13 cellular contexts compared by ENCODE assay signal in the genomic region with DNA sequence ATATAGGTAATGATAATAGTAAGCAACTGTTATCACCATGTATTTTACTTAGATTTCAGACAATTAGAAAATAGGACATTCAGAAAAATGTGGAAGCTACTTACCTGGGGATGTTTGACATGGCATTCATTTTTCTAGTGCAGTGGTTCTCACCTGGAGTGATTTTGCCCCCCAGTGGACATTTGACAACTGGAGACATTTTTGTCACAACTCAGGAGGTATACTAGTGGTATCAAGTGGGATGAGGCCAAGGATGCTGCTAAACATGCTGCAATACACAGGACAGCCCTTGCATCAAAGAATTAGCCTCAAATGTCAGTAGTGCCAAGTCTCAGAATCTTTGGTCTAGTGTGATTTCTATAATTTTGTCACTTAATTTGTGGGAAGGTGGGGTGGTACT. TPM values are rescaled to one million over a fixed set of nuclear protein-coding genes. Genes with fewer than 3 reads are reported as not detected.
DNase-seq lines count a peak whose midpoint lies in the region; ATAC-seq, FAIRE-seq and TF ChIP-seq lines count a peak whose summit lies in the region.
"Had no signal": no experiment of that assay in that cellular context is flagged by ENCODE, and none has a peak within 500 bp of the region (broad histone marks: within the 10 kb centered on the region; RNA-seq: fewer than 3 reads in every experiment).

No MANE protein-coding gene starts in this region.

- POLR2A ChIA-PET in A549 (lab: Yijun Ruan, JAX), result no interaction called here

- TF ChIP-seq CTCF in A549 (IDR thresholded peaks at IDR 0.05), result peak; percentile 8; the same call in 1 of the 3 replicates
- TF ChIP-seq CTCF in GM12865 (IDR thresholded peaks at IDR 0.05; ENCODE audit: insufficient read depth, low read depth, low read length, missing control alignments), result no peak

- TF ChIP-seq POLR2A in A549 (IDR thresholded peaks at IDR 0.05; ENCODE audit: low read length), result no peak

- H3K9me3 ChIP-seq in A549, result no peaks in the 10 kb centered on the region

- TF ChIP-seq RAD21 in A549 (conservative IDR thresholded peaks at IDR 0.05 in 1 of 2, IDR thresholded peaks at IDR 0.05 in 1 of 2), result peak in 1 of 2 experiments; percentile 19; a peak in 1 of 5 replicates

- DNase-seq in A549 (ENCODE audit: low read depth in 1 of 2, low spot score in 1 of 2) (peak in 1 of 2 experiments; percentile 13), GM12865 (ENCODE audit: low read depth) (peak; percentile 26), M059J (ENCODE audit: low read depth) (peak; percentile 7), dermis blood vessel endothelial cell (peak; percentile 14), NCI-H187 treated with DMSO at 0.1 percent for 48 hours (lab: John Stamatoyannopoulos, UW) (no peak)
- DNase-seq: central memory CD4-positive, alpha-beta T cell; naive B cell; NCI-H146; NCI-H69 had no signal

- no peak for FAIRE-seq in A549 (lab: Jason Lieb, UNC)
- FAIRE-seq: urothelium cell line had no signal

- no peak overlapping the region for H3K4me2 ChIP-seq in A549

- TF ChIP-seq EP300 in A549 (IDR thresholded peaks at IDR 0.05), result no peak

- CTCF ChIA-PET in A549 (lab: Yijun Ruan, JAX), result no interaction called here

- H3K4me1 ChIP-seq in A549, result no peaks in the 10 kb centered on the region

- no peak overlapping the region for H3K27ac ChIP-seq in A549

- H3K4me3 ChIP-seq in A549 (no peak overlapping the region), GM12865 (ENCODE audit: low read depth, low read length) (no peak overlapping the region)

- ATAC-seq in A549 (no peak), HG02763 (IDR thresholded peaks at IDR 0.05; ENCODE audit: unreplicated experiment) (no peak), HG03565 (IDR thresholded peaks at IDR 0.05; ENCODE audit: unreplicated experiment) (no peak), HG02610 (IDR thresholded peaks at IDR 0.05; ENCODE audit: unreplicated experiment) (no peak)

TF ChIP-seq in A549, 52 proteins besides CTCF, POLR2A, EP300 and RAD21:
- TF ChIP-seq, protein P1, sequence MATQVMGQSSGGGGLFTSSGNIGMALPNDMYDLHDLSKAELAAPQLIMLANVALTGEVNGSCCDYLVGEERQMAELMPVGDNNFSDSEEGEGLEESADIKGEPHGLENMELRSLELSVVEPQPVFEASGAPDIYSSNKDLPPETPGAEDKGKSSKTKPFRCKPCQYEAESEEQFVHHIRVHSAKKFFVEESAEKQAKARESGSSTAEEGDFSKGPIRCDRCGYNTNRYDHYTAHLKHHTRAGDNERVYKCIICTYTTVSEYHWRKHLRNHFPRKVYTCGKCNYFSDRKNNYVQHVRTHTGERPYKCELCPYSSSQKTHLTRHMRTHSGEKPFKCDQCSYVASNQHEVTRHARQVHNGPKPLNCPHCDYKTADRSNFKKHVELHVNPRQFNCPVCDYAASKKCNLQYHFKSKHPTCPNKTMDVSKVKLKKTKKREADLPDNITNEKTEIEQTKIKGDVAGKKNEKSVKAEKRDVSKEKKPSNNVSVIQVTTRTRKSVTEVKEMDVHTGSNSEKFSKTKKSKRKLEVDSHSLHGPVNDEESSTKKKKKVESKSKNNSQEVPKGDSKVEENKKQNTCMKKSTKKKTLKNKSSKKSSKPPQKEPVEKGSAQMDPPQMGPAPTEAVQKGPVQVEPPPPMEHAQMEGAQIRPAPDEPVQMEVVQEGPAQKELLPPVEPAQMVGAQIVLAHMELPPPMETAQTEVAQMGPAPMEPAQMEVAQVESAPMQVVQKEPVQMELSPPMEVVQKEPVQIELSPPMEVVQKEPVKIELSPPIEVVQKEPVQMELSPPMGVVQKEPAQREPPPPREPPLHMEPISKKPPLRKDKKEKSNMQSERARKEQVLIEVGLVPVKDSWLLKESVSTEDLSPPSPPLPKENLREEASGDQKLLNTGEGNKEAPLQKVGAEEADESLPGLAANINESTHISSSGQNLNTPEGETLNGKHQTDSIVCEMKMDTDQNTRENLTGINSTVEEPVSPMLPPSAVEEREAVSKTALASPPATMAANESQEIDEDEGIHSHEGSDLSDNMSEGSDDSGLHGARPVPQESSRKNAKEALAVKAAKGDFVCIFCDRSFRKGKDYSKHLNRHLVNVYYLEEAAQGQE (IDR thresholded peaks at IDR 0.05), result no peak
- TF ChIP-seq ZC3H11A (IDR thresholded peaks at IDR 0.05) (no peak), EHF (CRISPR knock-in tag; IDR thresholded peaks at IDR 0.05) (no peak), MAZ (IDR thresholded peaks at IDR 0.05; ENCODE audit: borderline replicate concordance, low read depth, low read length) (no peak), SREBF2 (IDR thresholded peaks at IDR 0.05) (no peak), KDM1A (IDR thresholded peaks at IDR 0.05; ENCODE audit: low read depth) (no peak)

RNA-seq across cellular contexts. Expression of a gene that starts 36.1 kb away (rescaled TPM):
- polyA plus RNA-seq in A549 (2011; rRNA removed) (24.7 and 25.5 TPM in 2 replicates), A549 (2017; fragmentation: RNase III; extraction: RNeasy Plus Mini Kit Qiagen cat#74134 plus additional on column Dnase treatment) (22.5 to 23.0 TPM (median 22.7 TPM) in 3 replicates)
- 6.5 and 7.5 TPM in 2 replicates for polyA plus RNA-seq in A549 (2012; cell fraction: cytosol; rRNA removed)
- 2.6 and 3.8 TPM in 2 replicates for polyA plus RNA-seq in A549 (2012; cell fraction: nucleus; rRNA removed)
- 5.7 and 7.4 TPM in 2 replicates for polyA minus RNA-seq in A549 (2011; rRNA and poly(A)+ RNA removed)
- total RNA-seq in M059J (2014; rRNA removed; shearing (Covaris generic)), result 7.4 and 18.8 TPM in 2 replicates
- total RNA-seq in dermis blood vessel endothelial cell, result 12.4 and 22.2 TPM in 2 replicates
